Comparison of ENCODE assay signal across 11 cellular contexts in the genomic region with DNA sequence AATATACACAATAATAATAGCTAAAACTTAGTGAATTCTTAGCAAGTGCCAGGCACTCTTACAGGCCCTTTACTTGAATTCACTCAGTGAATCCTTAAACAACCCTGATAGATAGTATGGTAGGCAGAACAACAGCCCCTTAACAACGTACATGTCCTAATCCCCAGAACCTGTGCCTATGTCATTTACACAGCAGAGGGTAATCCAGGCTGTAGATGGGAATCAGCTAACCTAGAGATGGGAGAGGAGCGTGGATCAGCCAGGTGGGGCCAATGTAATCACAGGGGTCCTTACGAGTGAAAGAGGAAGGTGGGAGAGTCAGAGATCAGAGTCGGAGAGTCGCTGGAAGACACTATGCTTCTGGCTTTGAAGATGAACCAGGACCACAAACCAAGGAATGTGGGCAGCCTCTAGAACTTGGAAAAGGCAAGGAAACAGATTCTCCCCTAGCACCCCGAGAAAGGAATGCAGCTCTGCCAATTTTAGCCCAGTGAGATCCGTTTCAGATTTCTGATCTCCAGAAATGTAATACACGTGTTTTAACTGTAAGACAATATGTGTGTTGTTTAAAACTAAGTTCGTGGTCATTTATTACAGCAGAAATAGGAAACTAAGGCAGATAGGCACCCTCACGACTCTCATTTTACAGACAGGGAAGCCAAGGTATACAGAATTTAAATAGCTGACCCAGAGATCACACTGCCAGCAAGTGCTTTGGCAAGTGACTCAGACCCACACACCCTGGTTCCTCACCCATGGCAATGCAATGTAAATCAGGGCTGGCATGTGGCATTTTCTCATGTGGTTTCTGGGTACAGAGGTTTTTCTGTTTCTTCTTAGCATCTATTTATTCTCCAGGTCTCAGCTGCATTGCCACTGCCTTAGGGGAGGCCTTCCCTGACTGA.
DNase-seq lines count a peak whose midpoint lies in the region; ATAC-seq, FAIRE-seq and TF ChIP-seq lines count a peak whose summit lies in the region.
"Had no signal": no experiment of that assay in that cellular context is flagged by ENCODE, and none has a peak within 500 bp of the region (broad histone marks: within the 10 kb centered on the region; RNA-seq: fewer than 3 reads in every experiment).

No MANE protein-coding gene starts in this region.

- H3K9me3 ChIP-seq in ascending aorta, result no peaks in the 10 kb centered on the region
- H3K9me3 ChIP-seq in adrenal gland (replicated peaks in 1 of 3), result no peaks in the 10 kb centered on the region

- DNase-seq in GM18507 (ENCODE audit: extremely low spot score, insufficient read length, low read depth), result no peak
- DNase-seq in ascending aorta (ENCODE audit: low spot score in 2 of 2), result peak; percentile 15 to 71
- no peak for DNase-seq in osteocyte (ENCODE audit: extremely low spot score, unreplicated experiment)
- no peak for DNase-seq in AML-193 (lab: John Stamatoyannopoulos, UW)
- DNase-seq in adrenal gland, result no peak
- no peak for DNase-seq in DMS53 (lab: John Stamatoyannopoulos, UW)
- no peak for DNase-seq in D341Med (ENCODE audit: low spot score)
- DNase-seq: NCI-H524 had no signal

- H3K4me1 ChIP-seq in ascending aorta (peaks cover 5 to 16% of the 10 kb centered on the region in 2 donors), adrenal gland (replicated peaks in 1 of 2) (no peaks in the 10 kb centered on the region)

- intact Hi-C loops in ascending aorta (cut with DNase I) (loop anchor here (5.0 to 10.0 kb wide), 2 partner anchors 41 to 389 kb away; a partner anchor contains a TSS), adrenal gland (cut with DNase I) (no loop called here)

- H3K27ac ChIP-seq in ascending aorta (peak overlapping the region; percentile 79 to 87), adrenal gland (no peak overlapping the region)

- H3K27ac Mint-ChIP-seq in osteocyte (ENCODE audit: unreplicated experiment), result peak overlapping the region; percentile 63
- H3K27ac Mint-ChIP-seq: mesothelial cell of epicardium had no signal

- no peaks in the 10 kb centered on the region for H3K9me3 Mint-ChIP-seq in osteocyte (ENCODE audit: unreplicated experiment)
- H3K9me3 Mint-ChIP-seq: mesothelial cell of epicardium had no signal

- H3K27me3 ChIP-seq in ascending aorta (no peaks in the 10 kb centered on the region), adrenal gland (no peaks in the 10 kb centered on the region)

- H3K36me3 ChIP-seq in ascending aorta (no peaks in the 10 kb centered on the region), adrenal gland (replicated peaks in 1 of 2) (no peaks in the 10 kb centered on the region)

- H3K4me1 Mint-ChIP-seq in osteocyte (ENCODE audit: unreplicated experiment), result peaks cover 16% of the 10 kb centered on the region

- TF ChIP-seq CTCF in ascending aorta (IDR thresholded peaks at IDR 0.05) (no peak), osteocyte (IDR thresholded peaks at IDR 0.05) (no peak), adrenal gland (IDR thresholded peaks at IDR 0.05) (no peak)

- H3K27me3 Mint-ChIP-seq in osteocyte (ENCODE audit: unreplicated experiment), result no peaks in the 10 kb centered on the region

- peak; percentile 49 for ATAC-seq in HG03175 (IDR thresholded peaks at IDR 0.05; ENCODE audit: unreplicated experiment)

- 82 to 86% (median 84%) methylated on average over 10 of the region's 10 CpGs for WGBS in adrenal gland, 4 donors

- peak overlapping the region; percentile 28 to 48 for H3K4me3 ChIP-seq in ascending aorta
- H3K4me3 ChIP-seq in adrenal gland, result no peak overlapping the region

- H3K4me3 Mint-ChIP-seq in osteocyte (ENCODE audit: unreplicated experiment), result no peak overlapping the region
- H3K4me3 Mint-ChIP-seq: mesothelial cell of epicardium had no signal

- no peaks in the 10 kb centered on the region for H3K36me3 Mint-ChIP-seq in osteocyte (ENCODE audit: unreplicated experiment)
- H3K36me3 Mint-ChIP-seq: mesothelial cell of epicardium had no signal

- no peak for TF ChIP-seq POLR2A in adrenal gland (IDR thresholded peaks at IDR 0.05)

- peak; percentile 65 for FAIRE-seq in GM18507 (lab: Jason Lieb, UNC)
- FAIRE-seq: astrocyte had no signal

Comparison
In these comparisons a context has a peak if more than half of its experiments do, and no peak if none do; other contexts are left out.
1. DNase-seq: peak in ascending aorta (2 of 2); none in GM18507 (single experiment), osteocyte (single experiment), AML-193 (0 of 2), adrenal gland (0 of 7), DMS53 (single experiment) and D341Med (single experiment).
2. H3K27ac ChIP-seq: peak in ascending aorta (2 of 2); none in adrenal gland (0 of 5).
3. H3K4me3 ChIP-seq: peak in ascending aorta (2 of 2); none in adrenal gland (0 of 4).